Comparison of ENCODE assay signal across 8 cellular contexts in genomic region chr17:66508896-66509843, GRCh38.
DNase-seq lines count a peak whose midpoint lies in the region; ATAC-seq, FAIRE-seq and TF ChIP-seq lines count a peak whose summit lies in the region.

No MANE protein-coding gene starts in this region.

- dilution Hi-C loops in keratinocyte (cut with MboI; ENCODE audit: extremely low pct_ligation_motif_present, low sequenced_read_pairs), result no loop called here

- H3K79me2 ChIP-seq in keratinocyte (ENCODE audit: control insufficient read depth, insufficient read depth, low read length), result no peaks in the 10 kb centered on the region

- peak; percentile 90 for ATAC-seq in stimulated activated naive CD8-positive, alpha-beta T cell treated with anti-CD3 and anti-CD28 coated beads, Interleukin-15, Interleukin-2, amounts not matched to agents 100 U/mL and 50 U/mL, for 24 hours

- peaks cover 47% of the 10 kb centered on the region for H3K4me1 ChIP-seq in keratinocyte (ENCODE audit: control insufficient read depth, extremely low read depth, insufficient read depth, low read length)

- no peaks in the 10 kb centered on the region for H3K9me3 ChIP-seq in keratinocyte (ENCODE audit: control insufficient read depth, low read depth, low read length)

- DNase-seq in ACHN (peak; percentile 77), LHCN-M2 (ENCODE audit: low read depth) (peak; percentile 43), keratinocyte (ENCODE audit: low read depth, low spot score) (peak; percentile 89), COLO829 (ENCODE audit: low spot score) (no peak), NCI-H1436 treated with DMSO at 0.1 percent for 48 hours (lab: John Stamatoyannopoulos, UW) (no peak)
- DNase-seq in activated T-cell treated with anti-CD3 and anti-CD28 coated beads, Interleukin-2, amount 50 U/mL, for 48 hours, result peak; percentile 67 to 73
- DNase-seq in stimulated activated naive CD8-positive, alpha-beta T cell treated with anti-CD3 and anti-CD28 coated beads, Interleukin-15, Interleukin-2, amounts not matched to agents 100 U/mL and 50 U/mL, for 24 hours, result peak; percentile 52
- DNase-seq in effector CD4-positive, alpha-beta T cell, result no peak

- H3K36me3 ChIP-seq in keratinocyte (ENCODE audit: control insufficient read depth in 2 of 2, extremely low read depth in 1 of 2, insufficient read depth in 2 of 2, low read length in 2 of 2), result no peaks in the 10 kb centered on the region

- H3K4me2 ChIP-seq in keratinocyte (ENCODE audit: control insufficient read depth, extremely low read depth, insufficient read depth, low read depth, low read length), result peak overlapping the region; percentile 54

- H3K9me1 ChIP-seq in keratinocyte (ENCODE audit: control insufficient read depth, extremely low read depth, insufficient read depth, low read length), result no peaks in the 10 kb centered on the region

- peak overlapping the region; percentile 35 for H2AFZ ChIP-seq in keratinocyte (ENCODE audit: control insufficient read depth, low read length)

- no peaks in the 10 kb centered on the region for H4K20me1 ChIP-seq in keratinocyte (ENCODE audit: control insufficient read depth, extremely low read depth, insufficient read depth, low read length)

- peak; percentile 84 for FAIRE-seq in keratinocyte (lab: Jason Lieb, UNC)

- H3K27me3 ChIP-seq in keratinocyte (ENCODE audit: control insufficient read depth, extremely low read depth, insufficient read depth, low read length), result no peaks in the 10 kb centered on the region

- H3K27ac ChIP-seq in keratinocyte (ENCODE audit: control insufficient read depth, insufficient read depth, low read length), result peak overlapping the region; percentile 93

- in situ Hi-C loops in ACHN (cut with HindIII; ENCODE audit: low pct_ligation_motif_present, low pct_unique_long_range_greater_than_20kb, low sequenced_read_pairs), result no loop called here

- H3K9ac ChIP-seq in keratinocyte (ENCODE audit: control insufficient read depth, extremely low read depth, insufficient read depth, low read length), result peak overlapping the region; percentile 41

- TF ChIP-seq CTCF in keratinocyte (optimal IDR thresholded peaks at IDR 0.05 in 1 of 3, IDR thresholded peaks at IDR 0.05 in 1 of 3, conservative IDR thresholded peaks at IDR 0.05 in 1 of 3; ENCODE audit: extremely low read depth in 1 of 3, insufficient read depth in 2 of 3, low read length in 3 of 3), result no peak

- peak overlapping the region in 1 of 3 experiments; percentile 11 for H3K4me3 ChIP-seq in keratinocyte (ENCODE audit: control insufficient read depth in 2 of 3, extremely low read depth in 1 of 3, insufficient read depth in 2 of 3, low read depth in 1 of 3, low read length in 3 of 3)

Comparison
In these comparisons a context has a peak if more than half of its experiments do, and no peak if none do; other contexts are left out.
1. DNase-seq: peak in ACHN (single experiment), LHCN-M2 (single experiment), activated T-cell treated with anti-CD3 and anti-CD28 coated beads, Interleukin-2, amount 50 U/mL, for 48 hours (2 of 2), keratinocyte (single experiment) and stimulated activated naive CD8-positive, alpha-beta T cell treated with anti-CD3 and anti-CD28 coated beads, Interleukin-15, Interleukin-2, amounts not matched to agents 100 U/mL and 50 U/mL, for 24 hours (single experiment); none in COLO829 (single experiment), NCI-H1436 treated with DMSO at 0.1 percent for 48 hours (single experiment) and effector CD4-positive, alpha-beta T cell (single experiment).